13 cellular contexts compared by ENCODE assay signal in genomic region chr4:52640808-52641595, GRCh38. TPM values are rescaled to one million over a fixed set of nuclear protein-coding genes. Genes with fewer than 3 reads are reported as not detected.
DNase-seq lines count a peak whose midpoint lies in the region; ATAC-seq and TF ChIP-seq lines count a peak whose summit lies in the region.
"Had no signal": no experiment of that assay in that cellular context is flagged by ENCODE, and none has a peak within 500 bp of the region (broad histone marks: within the 10 kb centered on the region; RNA-seq: fewer than 3 reads in every experiment).

No MANE protein-coding gene starts in this region.

- no peaks in the 10 kb centered on the region for H3K9me3 ChIP-seq in trophoblast cell (ENCODE audit: insufficient read depth, low read depth, low read length)
- H3K9me3 ChIP-seq: HAP-1, left lung, ovary, Peyer's patch had no signal

- no peak overlapping the region for H4K91ac ChIP-seq in trophoblast cell (ENCODE audit: low read depth, low read length)

- no peak overlapping the region for H3K14ac ChIP-seq in trophoblast cell (ENCODE audit: low read length)

- no peak overlapping the region for H2AK5ac ChIP-seq in trophoblast cell (ENCODE audit: low read length)

- no peak overlapping the region for H3K27ac ChIP-seq in trophoblast cell (ENCODE audit: low read depth, low read length)
- H3K27ac ChIP-seq: KMS-11, Peyer's patch had no signal

- H2BK12ac ChIP-seq in trophoblast cell (ENCODE audit: low read length): no peak overlapping the region

- H3K79me1 ChIP-seq in trophoblast cell (ENCODE audit: low read length): no peaks in the 10 kb centered on the region

- no peaks in the 10 kb centered on the region for H3K27me3 ChIP-seq in trophoblast cell (ENCODE audit: insufficient read depth, low read length)
- H3K27me3 ChIP-seq: left lung, ovary, Peyer's patch had no signal

- DNase-seq in AG10803 (ENCODE audit: low read depth): peak; percentile 15
- peak; percentile 40 for DNase-seq in NCI-H69 (lab: John Stamatoyannopoulos, UW)
- peak; percentile 58 for DNase-seq in dermis blood vessel endothelial cell
- peak; percentile 73 to 88 for DNase-seq in trophoblast cell
- no peak for DNase-seq in iPS-NIHi11 (ENCODE audit: low spot score)
- no peak for DNase-seq in activated CD8-positive, alpha-beta memory T cell treated with anti-CD3 and anti-CD28 coated beads, Interleukin-2, amount 50 U/mL, for 48 hours
- DNase-seq: left lung, ovary, Peyer's patch had no signal

- no peak overlapping the region for H2BK5ac ChIP-seq in trophoblast cell (ENCODE audit: low read depth, low read length, poor library complexity)

- no peak overlapping the region for H3K18ac ChIP-seq in trophoblast cell (ENCODE audit: low read length)

- H3K4me1 ChIP-seq in trophoblast cell (ENCODE audit: control insufficient read depth in 1 of 2, insufficient read depth in 2 of 2, low read length in 2 of 2): no peaks in the 10 kb centered on the region
- H3K4me1 ChIP-seq: HAP-1 had no signal

- H3K4me2 ChIP-seq in trophoblast cell (ENCODE audit: low read length): no peak overlapping the region
- H3K4me2 ChIP-seq: KMS-11 had no signal

- TF ChIP-seq CTCF in AG10803 (conservative IDR thresholded peaks at IDR 0.05; ENCODE audit: low read length): no peak

- H4K8ac ChIP-seq in trophoblast cell (ENCODE audit: low read depth, low read length): no peak overlapping the region

- H3K23ac ChIP-seq in trophoblast cell (ENCODE audit: low read length): no peak overlapping the region

- WGBS in trophoblast cell (ENCODE audit: extremely low coverage, insufficient coverage, insufficient read length): no CpG with 5 or more reads among the region's 7 CpGs

- H2BK120ac ChIP-seq in trophoblast cell (ENCODE audit: insufficient read depth, low read length, poor library complexity): no peak overlapping the region

- peaks cover 0 to 4% of the 10 kb centered on the region in 2 experiments for H3K36me3 ChIP-seq in trophoblast cell (ENCODE audit: control insufficient read depth in 1 of 2, insufficient read depth in 2 of 2, low read length in 2 of 2)
- H3K36me3 ChIP-seq: HAP-1, left lung, ovary, Peyer's patch had no signal

- H4K12ac ChIP-seq in trophoblast cell (ENCODE audit: low read depth, low read length): no peak overlapping the region

- H3K4me3 ChIP-seq in AG10803 (ENCODE audit: low read length) (no peak overlapping the region), trophoblast cell (ENCODE audit: low read depth, low read length) (no peak overlapping the region)
- H3K4me3 ChIP-seq: HAP-1, left lung, ovary, Peyer's patch had no signal

- H2AFZ ChIP-seq in trophoblast cell (ENCODE audit: insufficient read depth, low read length, poor library complexity): no peak overlapping the region

- peak overlapping the region; percentile 10 for H3K4ac ChIP-seq in trophoblast cell (ENCODE audit: low read depth, low read length)

- peaks cover 3% of the 10 kb centered on the region for H3K79me2 ChIP-seq in trophoblast cell (ENCODE audit: control insufficient read depth, insufficient read depth, low read length, poor library complexity)

- H3K9ac ChIP-seq in trophoblast cell (ENCODE audit: low read length): no peak overlapping the region
- H3K9ac ChIP-seq: KMS-11 had no signal

- no peak for ATAC-seq in HG02884 (IDR thresholded peaks at IDR 0.05; ENCODE audit: unreplicated experiment)
- ATAC-seq in GM18873 (IDR thresholded peaks at IDR 0.05; ENCODE audit: low FRiP score, unreplicated experiment): no peak
- ATAC-seq: left lung had no signal

RNA-seq across cellular contexts. Expression of gene USP46, which starts 18.1 kb away (rescaled TPM):
- total RNA-seq in dermis blood vessel endothelial cell: 15.3 and 18.5 TPM in 2 replicates
- polyA plus RNA-seq in trophoblast cell (2013): 15.8 and 16.9 TPM in 2 replicates

Comparison
In these comparisons a context has a peak if more than half of its experiments do, and no peak if none do; other contexts are left out.
1. DNase-seq: peak in AG10803 (single experiment), NCI-H69 (single experiment), dermis blood vessel endothelial cell (single experiment) and trophoblast cell (2 of 2); none in iPS-NIHi11 (single experiment) and activated CD8-positive, alpha-beta memory T cell treated with anti-CD3 and anti-CD28 coated beads, Interleukin-2, amount 50 U/mL, for 48 hours (single experiment).